ENCODE assay signal across 8 cellular contexts in the genomic region with DNA sequence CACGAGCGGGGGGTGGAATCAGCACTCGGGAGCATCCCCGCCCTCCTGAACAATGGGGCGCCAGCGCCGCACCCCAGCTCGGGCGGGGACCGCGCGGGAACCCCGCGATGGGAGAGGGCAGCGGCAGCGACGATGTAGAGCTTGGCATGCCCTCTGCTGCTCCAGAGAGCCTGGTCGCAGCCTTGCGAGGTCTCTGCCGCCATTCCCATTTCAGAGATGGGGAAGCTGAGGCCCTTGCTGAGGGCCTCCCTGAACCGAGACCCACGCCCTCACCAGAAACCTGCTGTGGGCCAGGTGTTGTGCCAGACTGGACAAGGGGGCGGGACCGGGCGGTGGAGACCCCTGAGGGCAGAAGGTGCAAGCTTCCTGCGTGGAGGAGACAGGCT. TPM values are rescaled to one million over a fixed set of nuclear protein-coding genes. Genes with fewer than 3 reads are reported as not detected.
DNase-seq lines count a peak whose midpoint lies in the region; ATAC-seq and TF ChIP-seq lines count a peak whose summit lies in the region.

No MANE protein-coding gene starts in this region.

- H3K4me3 ChIP-seq in OCI-LY7 (ENCODE audit: low read depth, low read length, poor library complexity, severe bottlenecking), result peak overlapping the region; percentile 86
- peak overlapping the region; percentile 66 to 95 (median 72) for H3K4me3 ChIP-seq in esophagus squamous epithelium
- peak overlapping the region; percentile 83 for H3K4me3 ChIP-seq in psoas muscle

- peaks cover 25% of the 10 kb centered on the region; the same call in 1 of the 2 replicates for H3K79me2 ChIP-seq in OCI-LY7 (ENCODE audit: insufficient read depth, low read depth, low read length)

- peak overlapping the region; percentile 88 for H3K4me2 ChIP-seq in OCI-LY7 (ENCODE audit: low read length)

- peaks cover 33% of the 10 kb centered on the region for H3K4me1 Mint-ChIP-seq in activated naive CD4-positive, alpha-beta T cell treated with anti-CD3 and anti-CD28 coated beads, Interleukin-2, amount 50 U/mL, for 24 hours

- H3K9me3 ChIP-seq in OCI-LY7 (ENCODE audit: low read length) (no peaks in the 10 kb centered on the region), esophagus squamous epithelium (no peaks in the 10 kb centered on the region), psoas muscle (no peaks in the 10 kb centered on the region)

- no peak for DNase-seq in activated naive CD4-positive, alpha-beta T cell treated with anti-CD3 and anti-CD28 coated beads, Interleukin-2, amount 50 U/mL, for 16 hours
- no peak for DNase-seq in OCI-LY7 (ENCODE audit: low spot score)
- DNase-seq in esophagus squamous epithelium (lab: John Stamatoyannopoulos, UW), result no peak
- DNase-seq in psoas muscle, result no peak
- DNase-seq in SIG-M5 treated with dmso at 0.1 percent for 504 hours (lab: John Stamatoyannopoulos, UW; ENCODE audit: unreplicated experiment), result no peak
- no peak for DNase-seq in nucleus accumbens (lab: John Stamatoyannopoulos, UW)

- POLR2A ChIA-PET in OCI-LY7 (lab: Charles Lee), result interaction anchor here (0.6 to 1.3 kb wide), 5 partner anchors 12 to 782 kb away, joined by 3 to 4 read pairs (median 3); no protein-coding TSS in a partner anchor

- H3K9me3 Mint-ChIP-seq in activated naive CD4-positive, alpha-beta T cell treated with anti-CD3 and anti-CD28 coated beads, Interleukin-2, amount 50 U/mL, for 24 hours, result no peaks in the 10 kb centered on the region

- peak overlapping the region; percentile 68 for H3K27ac Mint-ChIP-seq in activated naive CD4-positive, alpha-beta T cell treated with anti-CD3 and anti-CD28 coated beads, Interleukin-2, amount 50 U/mL, for 24 hours

- H3K4me3 Mint-ChIP-seq in activated naive CD4-positive, alpha-beta T cell treated with anti-CD3 and anti-CD28 coated beads, Interleukin-2, amount 50 U/mL, for 24 hours, result peak overlapping the region; percentile 85

- H3K9me2 ChIP-seq in OCI-LY7 (ENCODE audit: insufficient read depth, low read length), result no peaks in the 10 kb centered on the region

- no TSS peak for BruUV-seq in OCI-LY7 (replicated peaks; lab: Mats Ljungman, UMichigan)

- peak overlapping the region; percentile 33 for H3K27ac ChIP-seq in OCI-LY7 (ENCODE audit: low read depth, low read length, poor library complexity, severe bottlenecking)
- peak overlapping the region; percentile 89 to 94 (median 91) for H3K27ac ChIP-seq in esophagus squamous epithelium
- H3K27ac ChIP-seq in psoas muscle, result peak overlapping the region; percentile 75

- H3K36me3 ChIP-seq in OCI-LY7 (ENCODE audit: insufficient read depth, low read length) (no peaks in the 10 kb centered on the region), esophagus squamous epithelium (no peaks in the 10 kb centered on the region), psoas muscle (ENCODE audit: insufficient read depth in 1 of 2, low read depth in 1 of 2) (no peaks in the 10 kb centered on the region)

- no peak for ATAC-seq in psoas muscle
- no peak for ATAC-seq in GM18870 (IDR thresholded peaks at IDR 0.05; ENCODE audit: unreplicated experiment)

- TF ChIP-seq POLR2A in esophagus squamous epithelium (IDR thresholded peaks at IDR 0.05), result no peak

- H2AFZ ChIP-seq in OCI-LY7 (ENCODE audit: low read length), result peak overlapping the region; percentile 79; the same call in 1 of the 2 replicates

- 0 out of 2 replicates have a peak, but pooled peaks cover 3% of the 10 kb centered on the region for H4K20me1 ChIP-seq in OCI-LY7 (ENCODE audit: insufficient read depth, low read length)

- no peaks in the 10 kb centered on the region for H3K27me3 Mint-ChIP-seq in activated naive CD4-positive, alpha-beta T cell treated with anti-CD3 and anti-CD28 coated beads, Interleukin-2, amount 50 U/mL, for 24 hours

- no peaks in the 10 kb centered on the region for H3K36me3 Mint-ChIP-seq in activated naive CD4-positive, alpha-beta T cell treated with anti-CD3 and anti-CD28 coated beads, Interleukin-2, amount 50 U/mL, for 24 hours

- no CpG with 5 or more reads among the region's 26 CpGs for WGBS in esophagus squamous epithelium, 2 donors
- 3 to 4% (median 4%) methylated on average over 25 to 26 of the region's 26 CpGs for WGBS in psoas muscle, 3 donors

- intact Hi-C loops in OCI-LY7 (cut with micrococcal nuclease; ENCODE audit: unreplicated experiment) (loop anchor here (10.0 kb wide), 1 partner anchor 90 kb away; no protein-coding TSS in a partner anchor), esophagus squamous epithelium (cut with DNase I) (no loop called here), psoas muscle (cut with DNase I) (loop anchor here in 1 of 2 donors (10.0 kb wide), 1 partner anchor 90 kb away; no protein-coding TSS in a partner anchor)

- H3K4me1 ChIP-seq in OCI-LY7 (ENCODE audit: insufficient read depth, low read length, poor library complexity, severe bottlenecking), result peaks cover 38% of the 10 kb centered on the region
- H3K4me1 ChIP-seq in esophagus squamous epithelium, result peaks cover 8 to 53% (median 21%) of the 10 kb centered on the region in 3 donors
- peaks cover 23% of the 10 kb centered on the region for H3K4me1 ChIP-seq in psoas muscle

- H3K27me3 ChIP-seq in esophagus squamous epithelium, result no peaks in the 10 kb centered on the region
- H3K27me3 ChIP-seq in psoas muscle (ENCODE audit: insufficient read depth in 3 of 3, low read length in 2 of 3), result no peaks in the 10 kb centered on the region

- TF ChIP-seq CTCF in OCI-LY7 (conservative IDR thresholded peaks at IDR 0.05; ENCODE audit: low read length), result no peak
- peak in 1 of 6 experiments; percentile 7 for TF ChIP-seq CTCF in esophagus squamous epithelium (IDR thresholded peaks at IDR 0.05)
- TF ChIP-seq CTCF in psoas muscle (IDR thresholded peaks at IDR 0.05), result no peak

- CTCF ChIA-PET in OCI-LY7 (lab: Charles Lee; ENCODE audit: unreplicated experiment), result no interaction called here

RNA-seq across cellular contexts. Expression of a gene that starts 0.6 kb away (rescaled TPM):
- total RNA-seq in OCI-LY7 (2014; rRNA removed; shearing (Covaris generic)), result 4.8 and 5.1 TPM in 2 replicates
- total RNA-seq in OCI-LY7 (2022) (10.2 and 10.6 TPM in 2 replicates), esophagus squamous epithelium (10 to 100 TPM; 16.2 to 20.8 (median 18.0) TPM), psoas muscle (10 to 100 TPM in 1 of 4 donors, 1 to 10 TPM in 3; 6.1 to 11.4 (median 8.1) TPM)
- polyA plus RNA-seq in psoas muscle, result 10 to 100 TPM in 1 of 3 donors, 1 to 10 TPM in 2; 2.0 to 12.7 (median 4.5) TPM

Comparison
In these comparisons a context has a peak if more than half of its experiments do, and no peak if none do; other contexts are left out.
1. H3K27ac ChIP-seq: peak in every context shown above with its lines; median percentile 91 in esophagus squamous epithelium; 75 in psoas muscle; 33 in OCI-LY7.